ENCODE assay signal across 16 cellular contexts in the genomic region with DNA sequence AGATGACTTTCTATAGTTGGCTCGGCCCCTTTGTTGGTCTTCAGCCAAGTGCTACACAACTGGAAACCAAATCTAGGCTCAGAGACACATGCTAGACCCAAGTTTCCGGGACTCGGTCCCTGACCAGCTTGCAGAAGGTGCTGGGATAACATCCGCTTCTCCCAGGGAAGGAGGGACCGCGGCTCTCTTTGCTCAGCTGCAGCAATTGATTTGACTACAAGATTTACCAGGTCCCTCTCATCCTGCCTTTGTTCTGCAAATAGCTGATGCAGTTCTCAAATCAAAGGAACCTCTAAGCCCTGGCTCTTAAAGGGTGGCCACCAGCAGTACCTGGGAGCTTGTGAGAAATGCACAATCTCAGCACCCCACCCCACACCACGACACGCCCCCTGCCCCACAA.
"Had no signal": no experiment of that assay in that cellular context is flagged by ENCODE, and none has a peak within 500 bp of the region (broad histone marks: within the 10 kb centered on the region; RNA-seq: fewer than 3 reads in every experiment).

No MANE protein-coding gene starts in this region.

- H3K27ac ChIP-seq: epithelial cell of prostate, gastroesophageal sphincter had no signal

- ATAC-seq: activated T-helper 17 cell treated with anti-CD3 and anti-CD28 coated beads, Interleukin-2, amount 50 U/mL, for 72 hours; gastroesophageal sphincter; right cardiac atrium had no signal

- DNase-seq: activated CD4-positive, alpha-beta T cell treated with anti-CD3 and anti-CD28 coated beads for 48 hours; activated naive CD4-positive, alpha-beta T cell treated with anti-CD3 and anti-CD28 coated beads for 36 hours; activated T-cell treated with anti-CD3 and anti-CD28 coated beads for 4 hours; caudate nucleus; cortex of kidney; effector CD8-positive, alpha-beta T cell; immature natural killer cell; midbrain; naive B cell; nucleus accumbens; right cardiac atrium; small intestine had no signal

- H3K4me1 ChIP-seq: gastroesophageal sphincter had no signal

- H3K9me3 ChIP-seq: gastroesophageal sphincter had no signal

- H3K27me3 ChIP-seq: gastroesophageal sphincter had no signal

- H3K36me3 ChIP-seq: gastroesophageal sphincter had no signal

- H3K4me3 ChIP-seq: gastroesophageal sphincter, lung had no signal
